In the genomic region with DNA sequence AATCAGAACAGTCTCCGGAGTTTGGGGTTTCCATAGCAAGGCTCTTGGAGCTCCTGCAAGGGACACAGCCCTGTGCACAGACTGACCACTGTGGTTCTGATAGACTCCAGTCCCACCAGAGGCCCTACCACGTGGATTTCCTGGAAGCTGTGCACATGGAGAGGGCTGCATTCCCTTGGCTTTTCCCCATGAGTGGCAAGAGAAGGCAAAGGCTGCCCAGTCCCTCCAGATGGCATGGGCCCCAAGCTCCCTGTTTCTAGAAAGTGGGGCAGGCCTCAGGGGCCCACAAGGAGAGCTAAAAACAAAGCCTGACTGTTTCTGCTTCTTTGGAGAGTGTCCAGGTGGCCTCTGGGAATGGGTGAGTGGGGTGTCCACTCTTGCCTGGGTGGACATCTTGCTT, we compare ENCODE assay signal across 19 cellular contexts.
A peak's percentile ranks its signal among the peaks of the same experiment; 100 is the strongest.
DNase-seq lines count a peak whose midpoint lies in the region; ATAC-seq, FAIRE-seq and TF ChIP-seq lines count a peak whose summit lies in the region.
"Had no signal": no experiment of that assay in that cellular context is flagged by ENCODE, and none has a peak within 500 bp of the region (broad histone marks: within the 10 kb centered on the region; RNA-seq: fewer than 3 reads in every experiment).

No MANE protein-coding gene starts in this region.

- DNase-seq in G401 (ENCODE audit: low spot score) (peak; percentile 92), cerebellar cortex (ENCODE audit: low spot score) (peak; percentile 90), nucleus accumbens (lab: John Stamatoyannopoulos, UW) (peak in 30 of 56 donors; percentile 2 to 70 (median 34)), pancreas (no peak)
- no peak for DNase-seq in activated naive CD4-positive, alpha-beta T cell (lab: John Stamatoyannopoulos, UW)
- no peak for DNase-seq in activated T-cell treated with anti-CD3 and anti-CD28 coated beads, Interleukin-2, amount 50 U/mL, for 48 hours
- DNase-seq: ACHN; Calu3; CD4-positive, alpha-beta T cell; DMS79 had no signal

- intact Hi-C loops in pancreas (cut with DNase I): no loop called here

- in situ Hi-C loops in G401 (cut with HindIII; ENCODE audit: low sequenced_read_pairs): no loop called here

- no peaks in the 10 kb centered on the region for H3K36me3 ChIP-seq in pancreas
- H3K36me3 ChIP-seq: HAP-1 had no signal

- no peak for TF ChIP-seq CTCF in pancreas (IDR thresholded peaks at IDR 0.05)

- WGBS in pancreas, 2 donors: 58 to 60% methylated on average over 2 of the region's 2 CpGs

- H3K27ac ChIP-seq in layer of hippocampus (ENCODE audit: low read depth, low read length): peak overlapping the region; percentile 11
- H3K27ac ChIP-seq in pancreas: no peak overlapping the region

- FAIRE-seq in pancreas (lab: Jason Lieb, UNC): no peak
- FAIRE-seq: G401.6, GM12892, GM19239, H1, HepG2, HTR-8/SVneo had no signal

- H3K4me3 ChIP-seq in pancreas: no peak overlapping the region
- H3K4me3 ChIP-seq: HAP-1 had no signal

- no peaks in the 10 kb centered on the region for H3K27me3 ChIP-seq in layer of hippocampus (ENCODE audit: control insufficient read depth, insufficient read depth, low read length)
- no peaks in the 10 kb centered on the region for H3K27me3 ChIP-seq in pancreas

- H3K4me1 ChIP-seq in pancreas: no peaks in the 10 kb centered on the region
- H3K4me1 ChIP-seq: HAP-1 had no signal

- no peaks in the 10 kb centered on the region for H3K9me3 ChIP-seq in pancreas
- H3K9me3 ChIP-seq: HAP-1 had no signal

- ATAC-seq in pancreas (no peak), HG02759 (IDR thresholded peaks at IDR 0.05; ENCODE audit: unreplicated experiment) (no peak)
- ATAC-seq: HepG2 had no signal

Comparison
In these comparisons a context has a peak if more than half of its experiments do, and no peak if none do; other contexts are left out.
1. DNase-seq: peak in G401 (single experiment), cerebellar cortex (single experiment) and nucleus accumbens (30 of 56); none in activated naive CD4-positive, alpha-beta T cell (0 of 4), pancreas (0 of 6) and activated T-cell treated with anti-CD3 and anti-CD28 coated beads, Interleukin-2, amount 50 U/mL, for 48 hours (0 of 2).